ENCODE assay signal across 14 cellular contexts in genomic region chr5:86625148-86625547, GRCh38. TPM values are rescaled to one million over a fixed set of nuclear protein-coding genes. Genes with fewer than 3 reads are reported as not detected.
DNase-seq lines count a peak whose midpoint lies in the region; ATAC-seq lines count a peak whose summit lies in the region.
"Had no signal": no experiment of that assay in that cellular context is flagged by ENCODE, and none has a peak within 500 bp of the region (broad histone marks: within the 10 kb centered on the region; RNA-seq: fewer than 3 reads in every experiment).

No MANE protein-coding gene starts in this region.

- H3K36me3 Mint-ChIP-seq in natural killer cell treated with Interleukin-12 subunit alpha and Interleukin-12 subunit beta and Interleukin-15 and Interleukin-18, amount 100 ng/mL, for 72 hours: peaks cover 19% of the 10 kb centered on the region

- H3K9me3 Mint-ChIP-seq in natural killer cell treated with Interleukin-12 subunit alpha and Interleukin-12 subunit beta and Interleukin-15 and Interleukin-18, amount 100 ng/mL, for 72 hours: no peaks in the 10 kb centered on the region
- H3K9me3 Mint-ChIP-seq: CD4-positive, alpha-beta T cell; H9 had no signal

- peak; percentile 35 for ATAC-seq in GM18861 (IDR thresholded peaks at IDR 0.05; ENCODE audit: unreplicated experiment)
- peak; percentile 39 for ATAC-seq in GM19351 (IDR thresholded peaks at IDR 0.05; ENCODE audit: unreplicated experiment)
- ATAC-seq in HG03025 (IDR thresholded peaks at IDR 0.05; ENCODE audit: low FRiP score, unreplicated experiment): peak; percentile 50
- ATAC-seq in natural killer cell treated with Interleukin-12 subunit alpha and Interleukin-12 subunit beta and Interleukin-15 and Interleukin-18, amount 100 ng/mL, for 72 hours: no peak
- no peak for ATAC-seq in GM21423 (IDR thresholded peaks at IDR 0.05; ENCODE audit: unreplicated experiment)
- ATAC-seq: HepG2 had no signal

- no peak for DNase-seq in natural killer cell treated with Interleukin-12 subunit alpha and Interleukin-12 subunit beta and Interleukin-15 and Interleukin-18, amount 100 ng/mL, for 72 hours (ENCODE audit: low spot score)
- no peak for DNase-seq in NCI-H226
- no peak for DNase-seq in activated CD8-positive, alpha-beta memory T cell treated with anti-CD3 and anti-CD28 coated beads, Interleukin-2, amount 50 U/mL, for 4 hours
- DNase-seq: C1 segment of cervical spinal cord; CD4-positive, alpha-beta T cell; DMS79; GOT3; H9 had no signal

- H3K27me3 Mint-ChIP-seq in natural killer cell treated with Interleukin-12 subunit alpha and Interleukin-12 subunit beta and Interleukin-15 and Interleukin-18, amount 100 ng/mL, for 72 hours: peaks cover 19 to 26% of the 10 kb centered on the region in 2 donors

- H3K27ac Mint-ChIP-seq in natural killer cell treated with Interleukin-12 subunit alpha and Interleukin-12 subunit beta and Interleukin-15 and Interleukin-18, amount 100 ng/mL, for 72 hours: no peak overlapping the region
- H3K27ac Mint-ChIP-seq: B cell; CD4-positive, alpha-beta T cell had no signal

- H3K4me1 Mint-ChIP-seq in natural killer cell treated with Interleukin-12 subunit alpha and Interleukin-12 subunit beta and Interleukin-15 and Interleukin-18, amount 100 ng/mL, for 72 hours (ENCODE audit: low read depth in 2 of 2): peaks cover 0 to 1% of the 10 kb centered on the region in 2 donors

- no peak overlapping the region for H3K4me3 Mint-ChIP-seq in natural killer cell treated with Interleukin-12 subunit alpha and Interleukin-12 subunit beta and Interleukin-15 and Interleukin-18, amount 100 ng/mL, for 72 hours
- H3K4me3 Mint-ChIP-seq: B cell; CD4-positive, alpha-beta T cell; H9 had no signal

RNA-seq across cellular contexts. Expression of gene COX7C, which starts 7.4 kb away (rescaled TPM):
- 100 to 1,000 TPM; 342 to 425 TPM for total RNA-seq in natural killer cell treated with Interleukin-12 subunit alpha and Interleukin-12 subunit beta and Interleukin-15 and Interleukin-18, amount 100 ng/mL, for 72 hours

Comparison
In these comparisons a context has a peak if more than half of its experiments do, and no peak if none do; other contexts are left out.
1. ATAC-seq: peak in GM18861 (single experiment), GM19351 (single experiment) and HG03025 (single experiment); none in natural killer cell treated with Interleukin-12 subunit alpha and Interleukin-12 subunit beta and Interleukin-15 and Interleukin-18, amount 100 ng/mL, for 72 hours (0 of 2) and GM21423 (single experiment).